ENCODE assay signal across 27 cellular contexts in genomic region chr12:23488130-23488529, GRCh38.
"Had no signal": no experiment of that assay in that cellular context is flagged by ENCODE, and none has a peak within 500 bp of the region (broad histone marks: within the 10 kb centered on the region; RNA-seq: fewer than 3 reads in every experiment).

No MANE protein-coding gene starts in this region.

- ATAC-seq: HepG2, Right ventricle myocardium inferior, SK-N-SH treated with all-trans-retinoic acid at 6 μM for 48 hours had no signal

- H3K27me3 ChIP-seq: Peyer's patch, SJCRH30 had no signal

- H3K4me1 ChIP-seq: Peyer's patch, SJCRH30 had no signal

- H3K4me3 ChIP-seq: PC-9, Peyer's patch, SJCRH30 had no signal

- DNase-seq: IMR-90; KBM-7; MV-4-11; NCI-H1048; NCI-H1105; NCI-H1417 treated with DMSO at 0.1 percent for 48 hours; NCI-H146; NCI-H1694 treated with DMSO at 0.1 percent for 48 hours; NCI-H1930; NCI-H2081; NCI-H2107; NCI-H226; NCI-H446; NCI-H510A; NCI-H524 treated with DMSO at 0.1 percent for 48 hours; NCI-H69; NCI-H774; NK-92 treated with Interleukin-12 subunit alpha and Interleukin-12 subunit beta, amount 100 ng/mL, for 24 hours; OCI-M1; PC-9; Peyer's patch; SHP77 treated with DMSO at 0.1 percent for 48 hours; SJCRH30; T-helper 1 cell had no signal

- H2AFZ ChIP-seq: PC-9 had no signal

- H3K36me3 ChIP-seq: Peyer's patch, SJCRH30 had no signal

- FAIRE-seq: HepG2 had no signal

- H3K4me2 ChIP-seq: PC-9 had no signal

- H3K9me3 ChIP-seq: Peyer's patch, SJCRH30 had no signal

- H3K27ac ChIP-seq: PC-9, Peyer's patch, SJCRH30 had no signal
